Comparison of ENCODE assay signal across 18 cellular contexts in genomic region chr12:99847936-99848335, GRCh38.
DNase-seq lines count a peak whose midpoint lies in the region; ATAC-seq lines count a peak whose summit lies in the region.
"Had no signal": no experiment of that assay in that cellular context is flagged by ENCODE, and none has a peak within 500 bp of the region (broad histone marks: within the 10 kb centered on the region; RNA-seq: fewer than 3 reads in every experiment).

No MANE protein-coding gene starts in this region.

- no peak overlapping the region for H3K23ac ChIP-seq in mesendoderm (ENCODE audit: low read length)

- ATAC-seq in HG03521 (IDR thresholded peaks at IDR 0.05; ENCODE audit: unreplicated experiment) (no peak), sciatic nerve (no peak)
- ATAC-seq: CD8-positive, alpha-beta T cell had no signal

- no peak overlapping the region for H2AK5ac ChIP-seq in mesendoderm (ENCODE audit: low read length)

- H3K4me1 ChIP-seq in mesendoderm (ENCODE audit: control insufficient read depth, low read depth, low read length) = no peaks in the 10 kb centered on the region

- H3K27me3 ChIP-seq in mesendoderm (ENCODE audit: insufficient read depth, low read length, poor library complexity) = no peaks in the 10 kb centered on the region
- H3K27me3 ChIP-seq: BLaER1 treated with 17β-estradiol and CSF1 and Interleukin-3, amounts not matched to agents 10 nM and 100 nM had no signal

- no peak overlapping the region for H4K5ac ChIP-seq in mesendoderm (ENCODE audit: low read length)

- no peak overlapping the region for H3K18ac ChIP-seq in mesendoderm (ENCODE audit: low read length)

- no peak overlapping the region for H3K4me3 ChIP-seq in mesendoderm (ENCODE audit: low read length)
- H3K4me3 ChIP-seq: BLaER1 treated with 17β-estradiol and CSF1 and Interleukin-3, amounts not matched to agents 10 nM and 100 nM; GM23248 had no signal

- H3K4ac ChIP-seq in mesendoderm (ENCODE audit: low read depth, low read length) = no peak overlapping the region

- H3K79me1 ChIP-seq in mesendoderm (ENCODE audit: low read length) = no peaks in the 10 kb centered on the region

- intact Hi-C loops in sciatic nerve (cut with DNase I) = no loop called here

- DNase-seq in SIG-M5 treated with dmso at 0.1 percent for 504 hours (lab: John Stamatoyannopoulos, UW; ENCODE audit: unreplicated experiment) (peak; percentile 4), SIG-M5 (lab: John Stamatoyannopoulos, UW) (no peak), ELF-1 (ENCODE audit: low read depth, low spot score) (peak; percentile 81), NCI-H69 (lab: John Stamatoyannopoulos, UW) (peak; percentile 78), mesendoderm (peak; percentile 37), SHP77 treated with DMSO at 0.1 percent for 48 hours (lab: John Stamatoyannopoulos, UW) (no peak), sciatic nerve (ENCODE audit: low spot score) (no peak)
- DNase-seq: CD8-positive, alpha-beta T cell; COR-L47; DMS 273 treated with DMSO at 0.1 percent for 48 hours; DMS53; DND-41; EL; GM23248; HCEC 1CT; IMR-90 had no signal

- H3K27ac ChIP-seq in mesendoderm (ENCODE audit: low read depth, low read length) = no peak overlapping the region
- H3K27ac ChIP-seq: BLaER1 treated with 17β-estradiol and CSF1 and Interleukin-3, amounts not matched to agents 10 nM and 100 nM; GM23248 had no signal

- H3K9ac ChIP-seq in mesendoderm (ENCODE audit: low read length) = no peak overlapping the region
- H3K9ac ChIP-seq: BLaER1 treated with 17β-estradiol and CSF1 and Interleukin-3, amounts not matched to agents 10 nM and 100 nM; GM23248 had no signal

- no peak overlapping the region for H2BK15ac ChIP-seq in mesendoderm (replicated peaks; ENCODE audit: low read depth)

- H2BK120ac ChIP-seq in mesendoderm (ENCODE audit: low read depth, low read length) = no peak overlapping the region

- H3K56ac ChIP-seq in mesendoderm (ENCODE audit: low read length) = no peak overlapping the region

- no peaks in the 10 kb centered on the region for H3K36me3 ChIP-seq in mesendoderm (ENCODE audit: control insufficient read depth, insufficient read depth, low read length)

- H2BK5ac ChIP-seq in mesendoderm (ENCODE audit: low read length) = no peak overlapping the region

- H4K8ac ChIP-seq in mesendoderm (ENCODE audit: low read depth, low read length) = no peak overlapping the region

- H3K79me2 ChIP-seq in mesendoderm (ENCODE audit: control insufficient read depth, insufficient read depth, low read length) = no peaks in the 10 kb centered on the region

- H3K4me2 ChIP-seq in mesendoderm (ENCODE audit: low read length) = no peak overlapping the region
- H3K4me2 ChIP-seq: BLaER1 treated with 17β-estradiol and CSF1 and Interleukin-3, amounts not matched to agents 10 nM and 100 nM had no signal

Comparison
In these comparisons a context has a peak if more than half of its experiments do, and no peak if none do; other contexts are left out.
1. DNase-seq: peak in SIG-M5 treated with dmso at 0.1 percent for 504 hours (single experiment), ELF-1 (single experiment), NCI-H69 (single experiment) and mesendoderm (single experiment); none in SIG-M5 (single experiment), SHP77 treated with DMSO at 0.1 percent for 48 hours (single experiment) and sciatic nerve (single experiment).